In genomic region chr4:86603486-86603885, GRCh38 we compare ENCODE assay signal across 18 cellular contexts. TPM values are rescaled to one million over a fixed set of nuclear protein-coding genes. Genes with fewer than 3 reads are reported as not detected.
DNase-seq lines count a peak whose midpoint lies in the region; ATAC-seq, FAIRE-seq and TF ChIP-seq lines count a peak whose summit lies in the region.
"Had no signal": no experiment of that assay in that cellular context is flagged by ENCODE, and none has a peak within 500 bp of the region (broad histone marks: within the 10 kb centered on the region; RNA-seq: fewer than 3 reads in every experiment).

No MANE protein-coding gene starts in this region.

- peak; percentile 52 for ATAC-seq in GM19372 (IDR thresholded peaks at IDR 0.05; ENCODE audit: low read depth, unreplicated experiment)
- ATAC-seq: GM23338, HepG2 had no signal

- peak; percentile 10 for FAIRE-seq in small intestine (lab: Jason Lieb, UNC)
- FAIRE-seq: GM12892, HepG2, HTR-8/SVneo had no signal

- H3K79me2 ChIP-seq in OCI-LY3 (ENCODE audit: low read length): no peaks in the 10 kb centered on the region

- intact Hi-C loops in dorsolateral prefrontal cortex (cut with DNase I): no loop called here

- WGBS in small intestine, 3 donors: 63 to 83% (median 76%) methylated on average over 1 of the region's 1 CpG

- H3K9me3 ChIP-seq in OCI-LY3 (ENCODE audit: insufficient read depth, low read length) (no peaks in the 10 kb centered on the region), small intestine (ENCODE audit: control insufficient read depth, low read depth) (no peaks in the 10 kb centered on the region)
- H3K9me3 ChIP-seq: BLaER1, Caco-2 had no signal

- H3K36me3 ChIP-seq in OCI-LY3 (replicated peaks; ENCODE audit: low read depth, low read length): no peaks in the 10 kb centered on the region
- no peaks in the 10 kb centered on the region for H3K36me3 ChIP-seq in small intestine (ENCODE audit: control insufficient read depth in 2 of 2, insufficient read depth in 2 of 2, low read length in 2 of 2)
- H3K36me3 ChIP-seq: BLaER1 had no signal

- H2AFZ ChIP-seq in OCI-LY3 (ENCODE audit: low read depth, low read length): no peak overlapping the region
- H2AFZ ChIP-seq: GM23338 had no signal

- H3K4me1 ChIP-seq in OCI-LY3 (ENCODE audit: low read length) (peaks cover 14% of the 10 kb centered on the region), small intestine (ENCODE audit: control insufficient read depth in 2 of 2, insufficient read depth in 1 of 2, low read depth in 1 of 2, low read length in 1 of 2) (no peaks in the 10 kb centered on the region)
- H3K4me1 ChIP-seq: BLaER1, Caco-2 had no signal

- no peak overlapping the region for H3K27ac ChIP-seq in OCI-LY3 (ENCODE audit: low read length)
- no peak overlapping the region for H3K27ac ChIP-seq in small intestine (ENCODE audit: low read depth in 1 of 2, low read length in 1 of 2)
- peak overlapping the region in 1 of 59 donors; percentile 8 for H3K27ac ChIP-seq in dorsolateral prefrontal cortex
- H3K27ac ChIP-seq: 22Rv1, BLaER1 had no signal

- H4K20me1 ChIP-seq in OCI-LY3 (ENCODE audit: insufficient read depth, low read length): no peaks in the 10 kb centered on the region
- H4K20me1 ChIP-seq: BLaER1 had no signal

- DNase-seq in NCI-H1105 (lab: John Stamatoyannopoulos, UW) (peak; percentile 23), NCI-H1105 treated with DMSO at 0.1 percent for 48 hours (lab: John Stamatoyannopoulos, UW) (no peak), small intestine (no peak), RPMI8226 (no peak), EL (no peak), dorsolateral prefrontal cortex (no peak)
- DNase-seq: Caco-2; CD8-positive, alpha-beta memory T cell; DMS53; H7 had no signal

- H3K27me3 ChIP-seq in OCI-LY3 (ENCODE audit: low read depth, low read length) (no peaks in the 10 kb centered on the region), small intestine (ENCODE audit: control insufficient read depth in 2 of 2, insufficient read depth in 2 of 2, low read length in 2 of 2) (no peaks in the 10 kb centered on the region), dorsolateral prefrontal cortex (no peaks in the 10 kb centered on the region)
- H3K27me3 ChIP-seq: BLaER1 had no signal

- peak overlapping the region; percentile 27 for H3K4me2 ChIP-seq in OCI-LY3 (ENCODE audit: low read length)
- H3K4me2 ChIP-seq: BLaER1, GM23338 had no signal

- TF ChIP-seq CTCF in OCI-LY3 (IDR thresholded peaks at IDR 0.05; ENCODE audit: low read depth, low read length) (no peak), dorsolateral prefrontal cortex (IDR thresholded peaks at IDR 0.05 in 54 of 56, conservative IDR thresholded peaks at IDR 0.05 in 2 of 56; ENCODE audit: low read depth in 1 of 56, partially characterized antibody in 56 of 56) (no peak)

- H3K4me3 ChIP-seq in OCI-LY3 (ENCODE audit: low read length): no peak overlapping the region
- H3K4me3 ChIP-seq in small intestine (ENCODE audit: low read depth in 1 of 2, low read length in 2 of 2): no peak overlapping the region
- no peak overlapping the region for H3K4me3 ChIP-seq in dorsolateral prefrontal cortex
- H3K4me3 ChIP-seq: BLaER1, GM23338 had no signal

- no peak overlapping the region for H3K9ac ChIP-seq in OCI-LY3 (ENCODE audit: low read length)
- H3K9ac ChIP-seq: BLaER1 had no signal

RNA-seq across cellular contexts. Expression of gene PTPN13, which starts 9.4 kb away (rescaled TPM):
- polyA plus RNA-seq in small intestine: under 1 TPM; 0.22 to 0.94 (median 0.27) TPM
- total RNA-seq in dorsolateral prefrontal cortex: 100 to 1,000 TPM in 1 of 120 experiments, 10 to 100 TPM in 119; 25.4 to 145 (median 48.0) TPM
- total RNA-seq: HepG2 had no signal
- polyA plus RNA-seq: HepG2 had no signal
